ENCODE assay signal across 20 cellular contexts in genomic region chrX:134692233-134692632, GRCh38. TPM values are rescaled to one million over a fixed set of nuclear protein-coding genes. Genes with fewer than 3 reads are reported as not detected.
"Had no signal": no experiment of that assay in that cellular context is flagged by ENCODE, and none has a peak within 500 bp of the region (broad histone marks: within the 10 kb centered on the region; RNA-seq: fewer than 3 reads in every experiment).

No MANE protein-coding gene starts in this region.

- H3K27ac Mint-ChIP-seq: activated CD4-positive, alpha-beta T cell treated with anti-CD3 and anti-CD28 coated beads, Interleukin-2, amount 10 ng/mL, durations not matched to agents 7 days and 5 days; activated naive CD4-positive, alpha-beta T cell treated with anti-CD3 and anti-CD28 coated beads, Interleukin-2, amount 50 U/mL, for 24 hours; stimulated activated naive B cell treated with anti-CD40 and anti-IgM and Interleukin-4, amounts not matched to agents 10 μg/mL and 1 μg/mL and 100 μg/mL, for 72 hours; T-helper 1 cell treated with Interleukin-12 subunit alpha and Interleukin-12 subunit beta and Interleukin-4 antibody, amounts not matched to agents 30 μg/mL and 1 μg/mL, for 36 hours; WTC11 had no signal

- H3K4me3 ChIP-seq: lung, mucosa of descending colon, skin epidermis, transverse colon had no signal

- H3K4me1 ChIP-seq: transverse colon had no signal

- H3K4me3 Mint-ChIP-seq: activated CD4-positive, alpha-beta T cell treated with anti-CD3 and anti-CD28 coated beads, Interleukin-2, amount 10 ng/mL, durations not matched to agents 7 days and 5 days; activated naive CD4-positive, alpha-beta T cell treated with anti-CD3 and anti-CD28 coated beads, Interleukin-2, amount 50 U/mL, for 24 hours; natural killer cell; stimulated activated naive B cell treated with anti-CD40 and anti-IgM and Interleukin-4, amounts not matched to agents 10 μg/mL and 1 μg/mL and 100 μg/mL, for 72 hours; T-helper 1 cell treated with Interleukin-12 subunit alpha and Interleukin-12 subunit beta and Interleukin-4 antibody, amounts not matched to agents 30 μg/mL and 1 μg/mL, for 36 hours; WTC11 had no signal

- DNase-seq: activated CD4-positive, alpha-beta T cell treated with anti-CD3 and anti-CD28 coated beads, Interleukin-2, amount 10 ng/mL, durations not matched to agents 7 days and 5 days; effector memory CD4-positive, alpha-beta T cell; hypothalamus; mucosa of descending colon; natural killer cell; stimulated activated CD4-positive, alpha-beta T cell treated with anti-CD3 and anti-CD28 coated beads, Interleukin-1b, Interleukin-23, amount 100 ng/mL, for 48 hours; stimulated activated naive B cell treated with anti-CD40 and anti-IgM and Interleukin-4, amounts not matched to agents 10 μg/mL and 1 μg/mL and 100 μg/mL, for 72 hours; transverse colon had no signal

- H3K36me3 ChIP-seq: brain microvascular endothelial cell, transverse colon had no signal

- H3K4me1 Mint-ChIP-seq: activated CD4-positive, alpha-beta T cell treated with anti-CD3 and anti-CD28 coated beads, Interleukin-2, amount 10 ng/mL, durations not matched to agents 7 days and 5 days; activated naive CD4-positive, alpha-beta T cell treated with anti-CD3 and anti-CD28 coated beads, Interleukin-2, amount 50 U/mL, for 24 hours; stimulated activated naive B cell treated with anti-CD40 and anti-IgM and Interleukin-4, amounts not matched to agents 10 μg/mL and 1 μg/mL and 100 μg/mL, for 72 hours had no signal

- H3K27ac ChIP-seq: brain microvascular endothelial cell, skin epidermis, transverse colon had no signal

- H3K9me3 ChIP-seq: mucosa of descending colon, transverse colon had no signal

- H3K9me3 Mint-ChIP-seq: activated CD4-positive, alpha-beta T cell treated with anti-CD3 and anti-CD28 coated beads, Interleukin-2, amount 10 ng/mL, durations not matched to agents 7 days and 5 days; activated naive CD4-positive, alpha-beta T cell treated with anti-CD3 and anti-CD28 coated beads, Interleukin-2, amount 50 U/mL, for 24 hours; natural killer cell; stimulated activated naive B cell treated with anti-CD40 and anti-IgM and Interleukin-4, amounts not matched to agents 10 μg/mL and 1 μg/mL and 100 μg/mL, for 72 hours; T-helper 1 cell treated with Interleukin-12 subunit alpha and Interleukin-12 subunit beta and Interleukin-4 antibody, amounts not matched to agents 30 μg/mL and 1 μg/mL, for 36 hours; WTC11 had no signal

- H3K36me3 Mint-ChIP-seq: activated naive CD4-positive, alpha-beta T cell treated with anti-CD3 and anti-CD28 coated beads, Interleukin-2, amount 50 U/mL, for 24 hours; natural killer cell; stimulated activated naive B cell treated with anti-CD40 and anti-IgM and Interleukin-4, amounts not matched to agents 10 μg/mL and 1 μg/mL and 100 μg/mL, for 72 hours; WTC11 had no signal

- H3K27me3 ChIP-seq: brain microvascular endothelial cell, transverse colon had no signal

- ATAC-seq: mucosa of descending colon; stimulated activated naive B cell treated with anti-CD40 and anti-IgM and Interleukin-4, amounts not matched to agents 10 μg/mL and 1 μg/mL and 100 μg/mL, for 72 hours; WTC11 had no signal

RNA-seq across cellular contexts. Expression of gene PLAC1, which starts 34.0 kb away (rescaled TPM):
- total RNA-seq: activated CD4-positive, alpha-beta T cell treated with anti-CD3 and anti-CD28 coated beads, Interleukin-2, amount 10 ng/mL, durations not matched to agents 7 days and 5 days; activated CD8-positive, alpha-beta memory T cell treated with anti-CD3 and anti-CD28 coated beads for 36 hours; epithelial cell of proximal tubule; glomerular endothelial cell; mucosa of descending colon; natural killer cell; omental fat pad; renal cortical epithelial cell; subcutaneous adipose tissue; WTC11 had no signal
